In the genomic region with DNA sequence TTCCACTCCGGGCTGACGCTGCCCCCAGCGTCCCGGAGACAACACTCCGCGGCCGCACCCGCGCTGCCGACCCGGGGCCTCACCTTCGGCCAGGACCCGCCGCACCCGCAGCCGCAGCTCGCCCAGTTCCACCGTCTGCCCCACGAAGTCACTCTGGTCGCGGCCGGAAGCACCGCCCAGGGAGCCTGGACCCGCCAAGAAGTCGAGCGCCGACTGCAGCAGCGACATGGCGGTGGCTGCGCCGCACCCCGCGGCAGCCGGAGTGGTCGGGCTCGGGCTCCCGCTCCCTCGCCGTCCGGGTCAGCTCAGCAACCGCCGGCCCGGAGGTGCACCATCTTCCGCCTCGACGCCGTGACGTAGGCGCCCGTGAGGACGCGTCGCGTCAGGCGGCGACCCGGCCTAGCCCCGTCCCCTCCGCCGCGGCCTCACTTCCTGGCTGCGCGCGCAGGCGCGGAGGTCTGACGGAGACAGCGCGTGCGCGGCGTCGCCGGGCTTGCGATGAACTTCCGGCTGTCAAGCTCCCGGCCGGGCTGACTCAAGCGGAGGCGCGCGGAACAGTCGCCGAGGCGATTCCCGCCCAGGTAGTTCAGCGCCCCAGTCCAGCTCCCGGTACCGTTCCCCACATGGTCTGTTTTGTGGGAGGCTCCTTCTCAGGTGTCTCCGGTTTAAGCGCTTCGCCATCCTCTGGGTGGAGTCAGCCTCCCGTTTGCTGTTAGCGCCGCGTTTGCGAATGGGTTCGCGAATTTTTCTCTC, we compare ENCODE assay signal across 1 cellular context.
TF ChIP-seq lines count a peak whose summit lies in the region.

Gene GAK, minus strand, starts transcription at position 357 of the 753 bp plus-strand sequence. Its CDS starts 129 bp downstream, at position 228.
Gene TMEM175, plus strand, starts transcription at position 501 of the 753 bp plus-strand sequence. CDS start 15,280 bp downstream, outside the sequence.

TF ChIP-seq in HepG2, 621 proteins besides CTCF, POLR2A, EP300 and RAD21 (continued from another document and continues in another):
- peak; percentile 97 for TF ChIP-seq THAP7 (CRISPR knock-in tag; IDR thresholded peaks at IDR 0.05)
- TF ChIP-seq ZNF567 (CRISPR knock-in tag; IDR thresholded peaks at IDR 0.05; ENCODE audit: borderline replicate concordance): no peak; the same call in 1 of the 2 replicates
- no peak for TF ChIP-seq ZNF839 (CRISPR knock-in tag; IDR thresholded peaks at IDR 0.05; ENCODE audit: borderline replicate concordance)
- TF ChIP-seq DZIP1 (CRISPR knock-in tag; IDR thresholded peaks at IDR 0.05): peak; percentile 59
- TF ChIP-seq ZNF18 (CRISPR knock-in tag; IDR thresholded peaks at IDR 0.05; ENCODE audit: insufficient replicate concordance): peak; percentile 68
- no peak for TF ChIP-seq PATZ1 (CRISPR knock-in tag; IDR thresholded peaks at IDR 0.05)
- no peak for TF ChIP-seq CCAR2 (optimal IDR thresholded peaks at IDR 0.05; ENCODE audit: low read depth, low read length)
- no peak for TF ChIP-seq ZNF34 (CRISPR knock-in tag; IDR thresholded peaks at IDR 0.05; ENCODE audit: borderline replicate concordance)
- no peak for TF ChIP-seq ZNF556 (CRISPR knock-in tag; IDR thresholded peaks at IDR 0.05; ENCODE audit: borderline replicate concordance)
- no peak for TF ChIP-seq ZNF337 (CRISPR knock-in tag; IDR thresholded peaks at IDR 0.05; ENCODE audit: borderline replicate concordance, low read depth)
- TF ChIP-seq POLR2AphosphoS5 (IDR thresholded peaks at IDR 0.05; ENCODE audit: low read depth, low read length): peak; percentile 61
- TF ChIP-seq SMAD3 (CRISPR knock-in tag; IDR thresholded peaks at IDR 0.05): no peak
- no peak for TF ChIP-seq AKNA (CRISPR knock-in tag; IDR thresholded peaks at IDR 0.05; ENCODE audit: borderline replicate concordance)
- peak; percentile 88; the same call in 1 of the 3 replicates for TF ChIP-seq MXI1 (IDR thresholded peaks at IDR 0.05; ENCODE audit: borderline replicate concordance, low read depth, low read length)
- TF ChIP-seq KDM6A (CRISPR knock-in tag; IDR thresholded peaks at IDR 0.05; ENCODE audit: low read depth): no peak
- TF ChIP-seq, protein P1, sequence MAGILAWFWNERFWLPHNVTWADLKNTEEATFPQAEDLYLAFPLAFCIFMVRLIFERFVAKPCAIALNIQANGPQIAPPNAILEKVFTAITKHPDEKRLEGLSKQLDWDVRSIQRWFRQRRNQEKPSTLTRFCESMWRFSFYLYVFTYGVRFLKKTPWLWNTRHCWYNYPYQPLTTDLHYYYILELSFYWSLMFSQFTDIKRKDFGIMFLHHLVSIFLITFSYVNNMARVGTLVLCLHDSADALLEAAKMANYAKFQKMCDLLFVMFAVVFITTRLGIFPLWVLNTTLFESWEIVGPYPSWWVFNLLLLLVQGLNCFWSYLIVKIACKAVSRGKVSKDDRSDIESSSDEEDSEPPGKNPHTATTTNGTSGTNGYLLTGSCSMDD (CRISPR knock-in tag; IDR thresholded peaks at IDR 0.05): no peak
- TF ChIP-seq, protein P2, sequence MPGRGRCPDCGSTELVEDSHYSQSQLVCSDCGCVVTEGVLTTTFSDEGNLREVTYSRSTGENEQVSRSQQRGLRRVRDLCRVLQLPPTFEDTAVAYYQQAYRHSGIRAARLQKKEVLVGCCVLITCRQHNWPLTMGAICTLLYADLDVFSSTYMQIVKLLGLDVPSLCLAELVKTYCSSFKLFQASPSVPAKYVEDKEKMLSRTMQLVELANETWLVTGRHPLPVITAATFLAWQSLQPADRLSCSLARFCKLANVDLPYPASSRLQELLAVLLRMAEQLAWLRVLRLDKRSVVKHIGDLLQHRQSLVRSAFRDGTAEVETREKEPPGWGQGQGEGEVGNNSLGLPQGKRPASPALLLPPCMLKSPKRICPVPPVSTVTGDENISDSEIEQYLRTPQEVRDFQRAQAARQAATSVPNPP (CRISPR knock-in tag; IDR thresholded peaks at IDR 0.05): peak; percentile 78
- TF ChIP-seq NCOA1 (CRISPR knock-in tag; IDR thresholded peaks at IDR 0.05): no peak
- TF ChIP-seq TFAP4 (IDR thresholded peaks at IDR 0.05; ENCODE audit: borderline replicate concordance, low read depth): peak; percentile 42; the same call in 1 of the 2 replicates
- TF ChIP-seq LCORL (IDR thresholded peaks at IDR 0.05): no peak
- TF ChIP-seq LCORL (CRISPR knock-in tag; IDR thresholded peaks at IDR 0.05): 0 out of 2 replicates have a peak, but pooled peaks have one; percentile 40
- TF ChIP-seq GFI1 (CRISPR knock-in tag; IDR thresholded peaks at IDR 0.05; ENCODE audit: borderline replicate concordance): no peak; the same call in 1 of the 2 replicates
- TF ChIP-seq, protein P3, sequence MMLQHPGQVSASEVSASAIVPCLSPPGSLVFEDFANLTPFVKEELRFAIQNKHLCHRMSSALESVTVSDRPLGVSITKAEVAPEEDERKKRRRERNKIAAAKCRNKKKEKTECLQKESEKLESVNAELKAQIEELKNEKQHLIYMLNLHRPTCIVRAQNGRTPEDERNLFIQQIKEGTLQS (CRISPR knock-in tag; IDR thresholded peaks at IDR 0.05): 0 out of 2 replicates have a peak, but pooled peaks have one; percentile 8
- TF ChIP-seq XRCC5 (optimal IDR thresholded peaks at IDR 0.05; ENCODE audit: low read length): no peak
- TF ChIP-seq DPF2 (CRISPR knock-in tag; IDR thresholded peaks at IDR 0.05; ENCODE audit: borderline replicate concordance, low read depth): no peak
- no peak for TF ChIP-seq JUN (CRISPR knock-in tag; IDR thresholded peaks at IDR 0.05)
